ENCODE assay signal across 9 cellular contexts in the genomic region with DNA sequence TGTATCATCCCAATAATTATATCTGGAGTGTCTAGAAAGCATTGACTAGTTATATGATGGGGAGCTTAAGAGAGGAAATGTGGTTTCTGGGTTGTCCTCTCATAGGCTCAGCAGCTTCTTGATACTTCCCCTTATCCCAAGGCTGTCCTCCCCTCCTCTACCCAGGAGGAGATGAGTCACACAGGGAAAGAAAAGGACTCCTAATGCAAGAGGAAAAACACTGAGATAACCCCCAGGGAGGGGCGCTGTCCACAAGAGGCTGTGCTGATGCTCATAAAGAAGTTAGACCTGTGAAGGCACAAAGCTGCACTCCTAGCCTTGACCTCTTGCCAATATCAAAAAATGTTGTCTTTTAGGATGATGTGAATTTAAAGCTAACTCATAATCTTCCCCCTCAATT. TPM values are rescaled to one million over a fixed set of nuclear protein-coding genes. Genes with fewer than 3 reads are reported as not detected.
DNase-seq lines count a peak whose midpoint lies in the region; ATAC-seq, FAIRE-seq and TF ChIP-seq lines count a peak whose summit lies in the region.
"Had no signal": no experiment of that assay in that cellular context is flagged by ENCODE, and none has a peak within 500 bp of the region (broad histone marks: within the 10 kb centered on the region; RNA-seq: fewer than 3 reads in every experiment).

No MANE protein-coding gene starts in this region.

- peak; percentile 96 for FAIRE-seq in H54 (lab: Jason Lieb, UNC)
- FAIRE-seq: colon had no signal

- no peaks in the 10 kb centered on the region for H3K9me3 ChIP-seq in psoas muscle

- 57 to 81% (median 74%) methylated on average over 1 of the region's 1 CpG for WGBS in psoas muscle, 3 donors

- DNase-seq in H54 (ENCODE audit: insufficient read length, low spot score) (peak; percentile 59), NOMO-1 treated with dmso at 0.1 percent for 144 hours (lab: John Stamatoyannopoulos, UW; ENCODE audit: unreplicated experiment) (peak; percentile 26), endothelial cell (ENCODE audit: low spot score) (peak; percentile 31), psoas muscle (peak in 1 of 2 donors; percentile 25), posterior cingulate gyrus (no peak), hypothalamus (lab: John Stamatoyannopoulos, UW) (no peak), amygdala (lab: John Stamatoyannopoulos, UW) (no peak)
- DNase-seq: retina had no signal

- H3K9me3 Mint-ChIP-seq in endothelial cell (ENCODE audit: unreplicated experiment): no peaks in the 10 kb centered on the region

- H3K27me3 ChIP-seq in psoas muscle (ENCODE audit: insufficient read depth in 3 of 3, low read length in 2 of 3): no peaks in the 10 kb centered on the region

- TF ChIP-seq POLR2A in H54 (IDR thresholded peaks at IDR 0.05; ENCODE audit: low read depth, low read length): no peak

- no peak overlapping the region for H3K4me3 Mint-ChIP-seq in endothelial cell (ENCODE audit: unreplicated experiment)

- intact Hi-C loops in psoas muscle (cut with DNase I) (no loop called here), posterior cingulate gyrus (cut with DNase I) (no loop called here)

- H3K4me3 ChIP-seq in psoas muscle: no peak overlapping the region

- no peak overlapping the region for H3K27ac Mint-ChIP-seq in endothelial cell (ENCODE audit: unreplicated experiment)

- H3K36me3 ChIP-seq in psoas muscle (ENCODE audit: insufficient read depth in 1 of 2, low read depth in 1 of 2): no peaks in the 10 kb centered on the region

- H3K36me3 Mint-ChIP-seq in endothelial cell (ENCODE audit: low read depth, unreplicated experiment): no peaks in the 10 kb centered on the region

- peaks cover 10% of the 10 kb centered on the region for H3K27me3 Mint-ChIP-seq in endothelial cell (ENCODE audit: unreplicated experiment)

- no peak for TF ChIP-seq CTCF in endothelial cell (IDR thresholded peaks at IDR 0.05; ENCODE audit: unreplicated experiment)
- TF ChIP-seq CTCF in psoas muscle (IDR thresholded peaks at IDR 0.05): no peak

- H3K4me1 Mint-ChIP-seq in endothelial cell (ENCODE audit: unreplicated experiment): peaks cover 2% of the 10 kb centered on the region

- no peak overlapping the region for H3K27ac ChIP-seq in psoas muscle

- ATAC-seq in psoas muscle: peak; percentile 63 to 79 (median 76)

- peaks cover 7% of the 10 kb centered on the region for H3K4me1 ChIP-seq in psoas muscle

RNA-seq across cellular contexts. Expression of a gene that starts 28.8 kb away (rescaled TPM):
- 44.8 TPM for total RNA-seq in endothelial cell (ENCODE audit: unreplicated experiment)
- total RNA-seq in psoas muscle: 100 to 1,000 TPM; 305 to 550 (median 419) TPM
- 100 to 1,000 TPM; 164 to 373 (median 338) TPM for polyA plus RNA-seq in psoas muscle

Comparison
In these comparisons a context has a peak if more than half of its experiments do, and no peak if none do; other contexts are left out.
1. DNase-seq: peak in H54 (single experiment), NOMO-1 treated with dmso at 0.1 percent for 144 hours (single experiment) and endothelial cell (single experiment); none in posterior cingulate gyrus (0 of 10), hypothalamus (0 of 51) and amygdala (0 of 56).